ENCODE assay signal across 8 cellular contexts in genomic region chr15:99123706-99124451, GRCh38. TPM values are rescaled to one million over a fixed set of nuclear protein-coding genes. Genes with fewer than 3 reads are reported as not detected.
DNase-seq lines count a peak whose midpoint lies in the region; ATAC-seq and TF ChIP-seq lines count a peak whose summit lies in the region.

No MANE protein-coding gene starts in this region.

- H3K4me1 ChIP-seq in mucosa of descending colon (ENCODE audit: low read depth) = peaks cover 14% of the 10 kb centered on the region
- H3K4me1 ChIP-seq in aorta (ENCODE audit: control insufficient read depth in 1 of 2, insufficient read depth in 2 of 2, low read length in 2 of 2) = no peaks in the 10 kb centered on the region

- H3K27me3 Mint-ChIP-seq in natural killer cell treated with Interleukin-12 subunit alpha and Interleukin-12 subunit beta and Interleukin-15 and Interleukin-18, amount 100 ng/mL, for 72 hours = peaks cover 12 to 19% of the 10 kb centered on the region in 2 donors

- no peaks in the 10 kb centered on the region for H3K27me3 ChIP-seq in aorta (ENCODE audit: control insufficient read depth in 1 of 2, insufficient read depth in 2 of 2, low read length in 1 of 2)

- ATAC-seq in mucosa of descending colon (peak; percentile 92), aorta (ENCODE audit: low FRiP score) (peak; percentile 93)
- no peak for ATAC-seq in natural killer cell treated with Interleukin-12 subunit alpha and Interleukin-12 subunit beta and Interleukin-15 and Interleukin-18, amount 100 ng/mL, for 72 hours

- intact Hi-C loops in mucosa of descending colon (cut with DNase I, micrococcal nuclease) = no loop called here
- intact Hi-C loops in aorta (cut with DNase I) = loop anchor here (2.0 kb wide), 2 partner anchors 17 to 57 kb away; no protein-coding TSS in a partner anchor

- H3K4me1 Mint-ChIP-seq in natural killer cell treated with Interleukin-12 subunit alpha and Interleukin-12 subunit beta and Interleukin-15 and Interleukin-18, amount 100 ng/mL, for 72 hours (ENCODE audit: low read depth in 2 of 2) = no peaks in the 10 kb centered on the region

- H3K36me3 Mint-ChIP-seq in natural killer cell treated with Interleukin-12 subunit alpha and Interleukin-12 subunit beta and Interleukin-15 and Interleukin-18, amount 100 ng/mL, for 72 hours = no peaks in the 10 kb centered on the region

- H3K27ac ChIP-seq in aorta (ENCODE audit: low read depth in 1 of 2, low read length in 2 of 2) = peak overlapping the region; percentile 84 to 100

- no peak for TF ChIP-seq CTCF in epithelial cell of proximal tubule (conservative IDR thresholded peaks at IDR 0.05; ENCODE audit: low read depth, low read length)
- TF ChIP-seq CTCF in mucosa of descending colon (IDR thresholded peaks at IDR 0.05) = no peak

- H3K36me3 ChIP-seq in mucosa of descending colon (ENCODE audit: low read depth) = no peaks in the 10 kb centered on the region
- no peaks in the 10 kb centered on the region for H3K36me3 ChIP-seq in aorta (ENCODE audit: control insufficient read depth in 1 of 2, insufficient read depth in 2 of 2, low read length in 1 of 2)

- H3K4me3 Mint-ChIP-seq in natural killer cell treated with Interleukin-12 subunit alpha and Interleukin-12 subunit beta and Interleukin-15 and Interleukin-18, amount 100 ng/mL, for 72 hours = no peak overlapping the region

- no peaks in the 10 kb centered on the region for H3K9me3 Mint-ChIP-seq in natural killer cell treated with Interleukin-12 subunit alpha and Interleukin-12 subunit beta and Interleukin-15 and Interleukin-18, amount 100 ng/mL, for 72 hours

- H3K27ac Mint-ChIP-seq in natural killer cell treated with Interleukin-12 subunit alpha and Interleukin-12 subunit beta and Interleukin-15 and Interleukin-18, amount 100 ng/mL, for 72 hours = no peak overlapping the region

- WGBS in aorta, 2 donors = 0 to 2% methylated on average over 21 of the region's 21 CpGs

- H3K4me3 ChIP-seq in epithelial cell of proximal tubule (ENCODE audit: low read depth, low read length) (peak overlapping the region; percentile 35), mucosa of descending colon (no peak overlapping the region), aorta (ENCODE audit: low read length in 2 of 2) (no peak overlapping the region)

- DNase-seq in AG08395 (ENCODE audit: low spot score) (peak; percentile 95), HS-5 (ENCODE audit: low read depth) (peak; percentile 97), SIG-M5 treated with dmso at 0.1 percent for 504 hours (lab: John Stamatoyannopoulos, UW; ENCODE audit: unreplicated experiment) (peak; percentile 82), epithelial cell of proximal tubule (ENCODE audit: low read depth) (peak; percentile 83), mucosa of descending colon (peak; percentile 78 to 84 (median 82)), aorta (peak; percentile 93 to 95), NCI-H2196 treated with DMSO at 0.1 percent for 48 hours (lab: John Stamatoyannopoulos, UW; ENCODE audit: unreplicated experiment) (no peak)
- DNase-seq in natural killer cell treated with Interleukin-12 subunit alpha and Interleukin-12 subunit beta and Interleukin-15 and Interleukin-18, amount 100 ng/mL, for 72 hours (ENCODE audit: low spot score) = no peak

- H3K9me3 ChIP-seq in mucosa of descending colon (no peaks in the 10 kb centered on the region), aorta (ENCODE audit: control insufficient read depth, low read length) (no peaks in the 10 kb centered on the region)

RNA-seq across cellular contexts. Expression of gene SYNM, which starts 19.0 kb away (rescaled TPM):
- total RNA-seq in epithelial cell of proximal tubule (2.1 and 2.8 TPM in 2 replicates), mucosa of descending colon (100 to 1,000 TPM in 1 of 3 donors, 10 to 100 TPM in 2; 10.9 to 777 (median 37.0) TPM), aorta (100 to 1,000 TPM in 1 of 2 donors, 10 to 100 TPM in 1; 81.9 to 103 TPM)
- 10 to 100 TPM; 42.6 to 45.7 TPM for polyA plus RNA-seq in aorta
- total RNA-seq in natural killer cell treated with Interleukin-12 subunit alpha and Interleukin-12 subunit beta and Interleukin-15 and Interleukin-18, amount 100 ng/mL, for 72 hours = under 1 TPM; 0.20 to 0.26 TPM

Comparison
In these comparisons a context has a peak if more than half of its experiments do, and no peak if none do; other contexts are left out.
1. DNase-seq: peak in AG08395 (single experiment), HS-5 (single experiment), SIG-M5 treated with dmso at 0.1 percent for 504 hours (single experiment), epithelial cell of proximal tubule (single experiment), mucosa of descending colon (3 of 3) and aorta (2 of 2); none in natural killer cell treated with Interleukin-12 subunit alpha and Interleukin-12 subunit beta and Interleukin-15 and Interleukin-18, amount 100 ng/mL, for 72 hours (single experiment) and NCI-H2196 treated with DMSO at 0.1 percent for 48 hours (single experiment).
2. ATAC-seq: peak in mucosa of descending colon (single experiment) and aorta (single experiment); none in natural killer cell treated with Interleukin-12 subunit alpha and Interleukin-12 subunit beta and Interleukin-15 and Interleukin-18, amount 100 ng/mL, for 72 hours (0 of 2).
3. intact Hi-C loops: an anchor here in aorta (2.0 kb wide); none called in mucosa of descending colon.